In genomic region chr3:146589899-146590508, GRCh38 we compare ENCODE assay signal across 8 cellular contexts. TPM values are rescaled to one million over a fixed set of nuclear protein-coding genes. Genes with fewer than 3 reads are reported as not detected.
DNase-seq lines count a peak whose midpoint lies in the region; ATAC-seq and TF ChIP-seq lines count a peak whose summit lies in the region.

No MANE protein-coding gene starts in this region.

- no peaks in the 10 kb centered on the region for H3K27me3 ChIP-seq in OCI-LY1 (ENCODE audit: insufficient read depth, low read length)

- no peaks in the 10 kb centered on the region for H3K9me3 ChIP-seq in OCI-LY1 (ENCODE audit: low read length)

- H3F3A ChIP-seq in OCI-LY1 (ENCODE audit: insufficient read depth, low read length): no peaks in the 10 kb centered on the region

- ATAC-seq in HG03354 (IDR thresholded peaks at IDR 0.05; ENCODE audit: poor library complexity, severe bottlenecking, unreplicated experiment) (peak; percentile 73), HG03095 (IDR thresholded peaks at IDR 0.05; ENCODE audit: unreplicated experiment) (no peak)

- TF ChIP-seq CTCF in OCI-LY1 (IDR thresholded peaks at IDR 0.05; ENCODE audit: low read length) (peak; percentile 70), nephron progenitor cell (IDR thresholded peaks at IDR 0.05) (peak; percentile 57)

- H3K4me3 Mint-ChIP-seq in nephron progenitor cell: no peak overlapping the region

- H3K4me1 ChIP-seq in OCI-LY1 (ENCODE audit: insufficient read depth, low read length, severe bottlenecking): no peaks in the 10 kb centered on the region

- no peak overlapping the region for H3K27ac Mint-ChIP-seq in nephron progenitor cell

- H3K36me3 ChIP-seq in OCI-LY1 (ENCODE audit: insufficient read depth, low read length): no peaks in the 10 kb centered on the region

- DNase-seq in activated CD4-positive, alpha-beta T cell treated with anti-CD3 and anti-CD28 coated beads for 48 hours: peak; percentile 3
- DNase-seq in activated CD4-positive, alpha-beta T cell treated with anti-CD3 and anti-CD28 coated beads, Interleukin-2, amount 50 U/mL, for 1 hour: no peak
- DNase-seq in dermis blood vessel endothelial cell: peak; percentile 65
- DNase-seq in nephron progenitor cell: peak; percentile 12
- DNase-seq in GDM1 (lab: John Stamatoyannopoulos, UW): no peak

- no peaks in the 10 kb centered on the region for H3K27me3 Mint-ChIP-seq in nephron progenitor cell (ENCODE audit: low read depth, poor library complexity)

- H3K4me3 ChIP-seq in OCI-LY1 (ENCODE audit: low read depth, low read length, poor library complexity, severe bottlenecking): no peak overlapping the region

- H4K20me1 ChIP-seq in OCI-LY1 (ENCODE audit: insufficient read depth, low read length): no peaks in the 10 kb centered on the region

- H3K9me2 ChIP-seq in OCI-LY1 (ENCODE audit: low read depth, low read length): no peaks in the 10 kb centered on the region

- H3K79me2 ChIP-seq in OCI-LY1 (ENCODE audit: insufficient read depth, low read length): no peaks in the 10 kb centered on the region

- H3K27ac ChIP-seq in OCI-LY1 (ENCODE audit: low read depth, low read length, poor library complexity, severe bottlenecking): no peak overlapping the region

- H3K9ac ChIP-seq in OCI-LY1 (ENCODE audit: low read length): no peak overlapping the region

- H2AFZ ChIP-seq in OCI-LY1 (ENCODE audit: low read length): no peak overlapping the region

- no peaks in the 10 kb centered on the region for H3K9me3 Mint-ChIP-seq in nephron progenitor cell

- H3K4me2 ChIP-seq in OCI-LY1 (ENCODE audit: low read length): no peak overlapping the region

- peaks cover 6% of the 10 kb centered on the region for H3K4me1 Mint-ChIP-seq in nephron progenitor cell

- no peaks in the 10 kb centered on the region for H3K36me3 Mint-ChIP-seq in nephron progenitor cell (ENCODE audit: low read depth)

RNA-seq across cellular contexts. Expression of gene PLSCR5, which starts 15.1 kb away (rescaled TPM):
- not detected in 2 replicates for total RNA-seq in dermis blood vessel endothelial cell

RNA-seq across cellular contexts. Expression of gene PLSCR1, which starts 45.6 kb away (rescaled TPM):
- 102 and 131 TPM in 2 replicates for total RNA-seq in dermis blood vessel endothelial cell

Comparison
In these comparisons a context has a peak if more than half of its experiments do, and no peak if none do; other contexts are left out.
1. DNase-seq: peak in activated CD4-positive, alpha-beta T cell treated with anti-CD3 and anti-CD28 coated beads for 48 hours (single experiment), dermis blood vessel endothelial cell (single experiment) and nephron progenitor cell (single experiment); none in activated CD4-positive, alpha-beta T cell treated with anti-CD3 and anti-CD28 coated beads, Interleukin-2, amount 50 U/mL, for 1 hour (single experiment) and GDM1 (single experiment).